Comparison of ENCODE assay signal across 8 cellular contexts in genomic region chr11:35305670-35306382, GRCh38.
DNase-seq lines count a peak whose midpoint lies in the region; ATAC-seq and TF ChIP-seq lines count a peak whose summit lies in the region.

No MANE protein-coding gene starts in this region.

- H3K27ac ChIP-seq in HCT116 (ENCODE audit: low read depth, low read length) (no peak overlapping the region), thoracic aorta (no peak overlapping the region)

- H3K36me3 ChIP-seq in HCT116 (ENCODE audit: control insufficient read depth in 1 of 2, insufficient read depth in 2 of 2, low read length in 2 of 2): no peaks in the 10 kb centered on the region
- H3K36me3 ChIP-seq in adipocyte (ENCODE audit: control insufficient read depth, insufficient read depth, low read length, severe bottlenecking): no peaks in the 10 kb centered on the region
- H3K36me3 ChIP-seq in thoracic aorta: no peaks in the 10 kb centered on the region

- H3K9ac ChIP-seq in HCT116 (ENCODE audit: low read length) (no peak overlapping the region), adipocyte (ENCODE audit: low read length) (no peak overlapping the region)

- no peaks in the 10 kb centered on the region for H3K9me3 ChIP-seq in HCT116 (ENCODE audit: control insufficient read depth in 1 of 2, insufficient read depth in 1 of 2, low read depth in 1 of 2, low read length in 2 of 2)
- H3K9me3 ChIP-seq in adipocyte (ENCODE audit: control insufficient read depth, low read length): no peaks in the 10 kb centered on the region
- H3K9me3 ChIP-seq in thoracic aorta: no peaks in the 10 kb centered on the region

- H3K27me3 ChIP-seq in HCT116 (ENCODE audit: insufficient read depth, low read length) (no peaks in the 10 kb centered on the region), adipocyte (replicated peaks; ENCODE audit: control insufficient read depth, insufficient read depth, low read length) (no peaks in the 10 kb centered on the region), thoracic aorta (replicated peaks; ENCODE audit: insufficient read depth) (no peaks in the 10 kb centered on the region)

- no TSS peak for BruUV-seq in HCT116 (replicated peaks; lab: Mats Ljungman, UMichigan)

- no peaks in the 10 kb centered on the region for H3K9me2 ChIP-seq in HCT116 (ENCODE audit: insufficient read depth)

- intact Hi-C loops in HCT116 (cut with micrococcal nuclease): no loop called here

- no peak overlapping the region for H3K4me2 ChIP-seq in HCT116 (ENCODE audit: low read length)

- POLR2A ChIA-PET in HCT116 (lab: Charles Lee): no interaction called here

- DNase-seq in DMS153 treated with DMSO at 0.1 percent for 48 hours (lab: John Stamatoyannopoulos, UW; ENCODE audit: unreplicated experiment): peak; percentile 15
- DNase-seq in DMS153 (lab: John Stamatoyannopoulos, UW): no peak
- DNase-seq in HCT116 (ENCODE audit: low read depth, low spot score): peak; percentile 13
- DNase-seq in OCI-M1 (lab: John Stamatoyannopoulos, UW): peak; percentile 63
- peak; percentile 59 for DNase-seq in adipocyte (ENCODE audit: low read depth)
- DNase-seq in iPS-NIHi11 (ENCODE audit: low spot score): peak; percentile 85
- no peak for DNase-seq in thoracic aorta (ENCODE audit: low spot score)

- no peaks in the 10 kb centered on the region; a peak in 1 of 4 replicates for H3K4me1 ChIP-seq in HCT116 (ENCODE audit: control insufficient read depth in 1 of 2, insufficient read depth in 2 of 2, low read length in 2 of 2)
- peaks cover 48% of the 10 kb centered on the region for H3K4me1 ChIP-seq in adipocyte (ENCODE audit: control insufficient read depth, insufficient read depth, low read length)
- H3K4me1 ChIP-seq in thoracic aorta (ENCODE audit: control insufficient read depth in 1 of 2, low read depth in 2 of 2): no peaks in the 10 kb centered on the region

- H2AFZ ChIP-seq in HCT116 (ENCODE audit: low read depth, low read length, poor library complexity, severe bottlenecking): no peak overlapping the region

- RAD21 ChIA-PET in HCT116 (lab: Charles Lee; ENCODE audit: low non-redundant PET in 1 of 2, low total read pairs in 2 of 2, uncharacterized antibody in 2 of 2, unreplicated experiment in 2 of 2): interaction anchor here in 1 of 2 experiments (1.3 kb wide), 1 partner anchor 379 kb away, joined by 4 read pairs; no protein-coding TSS in a partner anchor

- ATAC-seq in HCT116: peak; percentile 88
- ATAC-seq in thoracic aorta (ENCODE audit: insufficient number of reproducible peaks, low FRiP score, low read depth): no peak
- no peak for ATAC-seq in GM18520 (IDR thresholded peaks at IDR 0.05; ENCODE audit: unreplicated experiment)

- TF ChIP-seq RAD21 in HCT116 (IDR thresholded peaks at IDR 0.05; ENCODE audit: low read depth): peak; percentile 66

- H3K79me2 ChIP-seq in HCT116 (ENCODE audit: insufficient read depth, low read length): no peaks in the 10 kb centered on the region

- H4K20me1 ChIP-seq in HCT116 (ENCODE audit: insufficient read depth): no peaks in the 10 kb centered on the region

- H3K4me3 ChIP-seq in HCT116 (replicated peaks in 1 of 2; ENCODE audit: low read depth in 1 of 2, low read length in 2 of 2) (no peak overlapping the region), adipocyte (ENCODE audit: low read length) (no peak overlapping the region), thoracic aorta (peak overlapping the region; percentile 25)

- no peak for TF ChIP-seq POLR2A in HCT116 (IDR thresholded peaks at IDR 0.05; ENCODE audit: borderline replicate concordance, extremely low read depth, insufficient read depth, insufficient read length)

- CTCF ChIA-PET in HCT116 (lab: Charles Lee): interaction anchor here (0.7 to 1.4 kb wide), 7 partner anchors 10 to 381 kb away, joined by 3 to 5 read pairs (median 3); no protein-coding TSS in a partner anchor

- TF ChIP-seq CTCF in HCT116 (IDR thresholded peaks at IDR 0.05 in 2 of 3, conservative IDR thresholded peaks at IDR 0.05 in 1 of 3; ENCODE audit: borderline replicate concordance in 1 of 3, insufficient read depth in 1 of 3, low read depth in 2 of 3, low read length in 2 of 3) (peak; percentile 24 to 44 (median 36); a peak in 2 of 6 replicates), thoracic aorta (IDR thresholded peaks at IDR 0.05) (no peak)

TF ChIP-seq in HCT116, 20 proteins besides CTCF, POLR2A, EP300 and RAD21:
- TF ChIP-seq ZFX (IDR thresholded peaks at IDR 0.05): no peak
- no peak for TF ChIP-seq JUND (IDR thresholded peaks at IDR 0.05)
- TF ChIP-seq SP1 (IDR thresholded peaks at IDR 0.05; ENCODE audit: low read depth): no peak
- TF ChIP-seq SRF (IDR thresholded peaks at IDR 0.05; ENCODE audit: low read depth): no peak
- TF ChIP-seq EZH2 (IDR thresholded peaks at IDR 0.05): no peak
- TF ChIP-seq CEBPB (IDR thresholded peaks at IDR 0.05; ENCODE audit: low read depth): no peak
- no peak for TF ChIP-seq ZNF274 (IDR thresholded peaks at IDR 0.05; ENCODE audit: low read depth, low read length)
- no peak for TF ChIP-seq TCF7L2 (IDR thresholded peaks at IDR 0.05; ENCODE audit: borderline replicate concordance, extremely low read depth, insufficient read depth, insufficient read length)

Comparison
In these comparisons a context has a peak if more than half of its experiments do, and no peak if none do; other contexts are left out.
1. DNase-seq: peak in DMS153 treated with DMSO at 0.1 percent for 48 hours (single experiment), HCT116 (single experiment), OCI-M1 (single experiment), adipocyte (single experiment) and iPS-NIHi11 (single experiment); none in DMS153 (single experiment) and thoracic aorta (single experiment).